8 cellular contexts compared by ENCODE assay signal in the genomic region with DNA sequence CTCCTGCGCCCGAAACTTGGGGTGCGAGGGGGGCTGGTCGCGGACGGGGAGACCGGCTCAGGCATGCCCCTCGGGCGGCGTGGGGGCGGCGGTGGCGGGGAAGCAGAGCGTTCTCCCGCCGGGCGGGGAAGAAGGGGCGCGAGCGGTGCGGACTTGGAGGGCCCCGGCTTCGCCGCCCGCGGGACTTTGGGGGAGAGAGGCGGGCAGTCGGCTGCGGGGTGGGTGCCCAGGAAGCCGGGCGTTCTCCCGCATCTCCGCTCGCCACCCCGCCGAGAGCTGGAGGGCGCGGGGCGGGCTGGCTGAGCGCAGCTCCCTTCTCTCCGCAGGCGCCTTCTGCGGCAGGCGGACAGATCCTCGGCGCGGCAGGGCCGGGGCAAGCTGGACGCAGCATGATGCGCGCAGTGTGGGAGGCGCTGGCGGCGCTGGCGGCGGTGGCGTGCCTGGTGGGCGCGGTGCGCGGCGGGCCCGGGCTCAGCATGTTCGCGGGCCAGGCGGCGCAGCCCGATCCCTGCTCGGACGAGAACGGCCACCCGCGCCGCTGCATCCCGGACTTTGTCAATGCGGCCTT. TPM values are rescaled to one million over a fixed set of nuclear protein-coding genes. Genes with fewer than 3 reads are reported as not detected.
A peak's percentile ranks its signal among the peaks of the same experiment; 100 is the strongest.
DNase-seq lines count a peak whose midpoint lies in the region; ATAC-seq and TF ChIP-seq lines count a peak whose summit lies in the region.

No MANE protein-coding gene starts in this region.

- H2BK120ac ChIP-seq in neuronal stem cell (ENCODE audit: low read depth, low read length) = no peak overlapping the region

- H3K36me3 Mint-ChIP-seq in T-helper 1 cell treated with Interleukin-12 subunit alpha and Interleukin-12 subunit beta and Interleukin-4 antibody, amounts not matched to agents 30 μg/mL and 1 μg/mL, for 36 hours (ENCODE audit: low read depth) = no peaks in the 10 kb centered on the region
- peaks cover 3% of the 10 kb centered on the region; the same call in 1 of the 2 replicates for H3K36me3 Mint-ChIP-seq in WTC11

- CTCF ChIA-PET in WTC11 (lab: Charles Lee) = interaction anchor here (1.1 to 4.4 kb wide), 4 partner anchors 18 to 140 kb away, joined by 3 to 23 read pairs (median 8); no protein-coding TSS in a partner anchor

- peak overlapping the region; percentile 0 for H3K23ac ChIP-seq in neuronal stem cell (ENCODE audit: low read depth, low read length, poor library complexity)

- H4K91ac ChIP-seq in neuronal stem cell (ENCODE audit: low read depth, low read length, poor library complexity) = no peak overlapping the region

- no peak overlapping the region for H3K27ac Mint-ChIP-seq in T-helper 1 cell treated with Interleukin-12 subunit alpha and Interleukin-12 subunit beta and Interleukin-4 antibody, amounts not matched to agents 30 μg/mL and 1 μg/mL, for 36 hours
- H3K27ac Mint-ChIP-seq in WTC11 = no peak overlapping the region

- peak overlapping the region; percentile 52 for H2BK15ac ChIP-seq in neuronal stem cell (ENCODE audit: low read length)

- POLR2A ChIA-PET in WTC11 (lab: Charles Lee) = no interaction called here

- H3K27me3 Mint-ChIP-seq in T-helper 1 cell treated with Interleukin-12 subunit alpha and Interleukin-12 subunit beta and Interleukin-4 antibody, amounts not matched to agents 30 μg/mL and 1 μg/mL, for 36 hours (ENCODE audit: low read depth) = peaks cover 62% of the 10 kb centered on the region
- H3K27me3 Mint-ChIP-seq in WTC11 (ENCODE audit: low read depth) = peaks cover 57% of the 10 kb centered on the region

- peak overlapping the region; percentile 86 for H3K4me3 Mint-ChIP-seq in T-helper 1 cell treated with Interleukin-12 subunit alpha and Interleukin-12 subunit beta and Interleukin-4 antibody, amounts not matched to agents 30 μg/mL and 1 μg/mL, for 36 hours
- H3K4me3 Mint-ChIP-seq in WTC11 = peak overlapping the region; percentile 79

- peaks cover 1 to 7% of the 10 kb centered on the region in 2 donors for H3K9me3 ChIP-seq in neuronal stem cell (replicated peaks in 1 of 2; ENCODE audit: control insufficient read depth in 2 of 2, insufficient read depth in 1 of 2, low read depth in 1 of 2, low read length in 2 of 2)

- H3K4me3 ChIP-seq in fibroblast of pulmonary artery (replicated peaks; ENCODE audit: low read depth, low read length) = peak overlapping the region; percentile 45
- peak overlapping the region; percentile 54 to 81 for H3K4me3 ChIP-seq in neuronal stem cell (ENCODE audit: low read length in 2 of 2)

- peaks cover 26 to 92% (median 50%) of the 10 kb centered on the region in 3 experiments for H3K27me3 ChIP-seq in neuronal stem cell (ENCODE audit: control insufficient read depth in 3 of 3, insufficient read depth in 3 of 3, low read depth in 1 of 3, low read length in 3 of 3)

- ATAC-seq in WTC11 (peak; percentile 14), HG03378 (IDR thresholded peaks at IDR 0.05; ENCODE audit: unreplicated experiment) (no peak), HG03469 (IDR thresholded peaks at IDR 0.05; ENCODE audit: unreplicated experiment) (no peak)

- no peak overlapping the region for H4K8ac ChIP-seq in neuronal stem cell (ENCODE audit: low read depth, low read length)

- peaks cover 6% of the 10 kb centered on the region for H3K79me1 ChIP-seq in neuronal stem cell (ENCODE audit: low read depth, low read length)

- no peak overlapping the region for H3K27ac ChIP-seq in neuronal stem cell (replicated peaks; ENCODE audit: low read length)

- no peaks in the 10 kb centered on the region for H3K9me3 Mint-ChIP-seq in T-helper 1 cell treated with Interleukin-12 subunit alpha and Interleukin-12 subunit beta and Interleukin-4 antibody, amounts not matched to agents 30 μg/mL and 1 μg/mL, for 36 hours
- no peaks in the 10 kb centered on the region for H3K9me3 Mint-ChIP-seq in WTC11

- no CpG with 5 or more reads among the region's 76 CpGs for WGBS in neuronal stem cell (ENCODE audit: extremely low coverage in 2 of 2, insufficient read length in 2 of 2, insufficient replicate concordance in 1 of 2), 2 donors

- H3K4me1 Mint-ChIP-seq in T-helper 1 cell treated with Interleukin-12 subunit alpha and Interleukin-12 subunit beta and Interleukin-4 antibody, amounts not matched to agents 30 μg/mL and 1 μg/mL, for 36 hours (ENCODE audit: low read depth) = peaks cover 6% of the 10 kb centered on the region
- peaks cover 44% of the 10 kb centered on the region for H3K4me1 Mint-ChIP-seq in WTC11

- H3K36me3 ChIP-seq in neuronal stem cell (replicated peaks in 1 of 2; ENCODE audit: control insufficient read depth in 2 of 2, insufficient read depth in 2 of 2, low read length in 2 of 2) = no peaks in the 10 kb centered on the region

- H3K4me2 ChIP-seq in neuronal stem cell (ENCODE audit: insufficient read depth, low read length, poor library complexity, severe bottlenecking) = peak overlapping the region; percentile 96

- no peak overlapping the region for H2BK12ac ChIP-seq in neuronal stem cell (ENCODE audit: low read length)

- H3K18ac ChIP-seq in neuronal stem cell (ENCODE audit: low read length) = peak overlapping the region; percentile 84

- no peak overlapping the region for H2AK5ac ChIP-seq in neuronal stem cell (ENCODE audit: low read depth, low read length)

- H3K4me1 ChIP-seq in neuronal stem cell (ENCODE audit: control insufficient read depth in 2 of 2, insufficient read depth in 1 of 2, low read depth in 1 of 2, low read length in 2 of 2) = peaks cover 7 to 18% of the 10 kb centered on the region in 2 donors

- H3K14ac ChIP-seq in neuronal stem cell (ENCODE audit: low read length) = peak overlapping the region; percentile 73

- TF ChIP-seq CTCF in WTC11 (IDR thresholded peaks at IDR 0.05) (no peak), fibroblast of pulmonary artery (IDR thresholded peaks at IDR 0.05; ENCODE audit: low read length, missing control alignments) (no peak)

- peak overlapping the region; percentile 97 for H2AFZ ChIP-seq in neuronal stem cell (ENCODE audit: low read length)

- DNase-seq in T-helper 1 cell = no peak
- peak; percentile 42 for DNase-seq in WTC11 (ENCODE audit: low spot score)
- peak; percentile 21 for DNase-seq in fibroblast of pulmonary artery (ENCODE audit: low read depth)
- peak; percentile 36 for DNase-seq in neuronal stem cell (ENCODE audit: low spot score)
- no peak for DNase-seq in NCI-H1694 (lab: John Stamatoyannopoulos, UW)

- H3K4ac ChIP-seq in neuronal stem cell (ENCODE audit: low read length) = no peak overlapping the region

- H2BK5ac ChIP-seq in neuronal stem cell (ENCODE audit: low read length) = no peak overlapping the region

- peak overlapping the region; percentile 45 for H3K9ac ChIP-seq in neuronal stem cell (ENCODE audit: low read depth, low read length, poor library complexity)

TF ChIP-seq in WTC11, 78 proteins besides CTCF, POLR2A, EP300 and RAD21 (continues in another document):
- TF ChIP-seq ZNF232 (CRISPR knock-in tag; IDR thresholded peaks at IDR 0.05) = no peak
- no peak for TF ChIP-seq SP1 (CRISPR knock-in tag; conservative IDR thresholded peaks at IDR 0.05)
- no peak for TF ChIP-seq ZNF671 (CRISPR knock-in tag; IDR thresholded peaks at IDR 0.05)
- TF ChIP-seq CREB1 (CRISPR knock-in tag; IDR thresholded peaks at IDR 0.05) = no peak
- TF ChIP-seq MAX (CRISPR knock-in tag; IDR thresholded peaks at IDR 0.05) = 0 out of 2 replicates have a peak, but pooled peaks have one; percentile 4
- peak; percentile 27; the same call in 1 of the 2 replicates for TF ChIP-seq FOXP4 (CRISPR knock-in tag; IDR thresholded peaks at IDR 0.05)
- TF ChIP-seq KAT7 (CRISPR knock-in tag; IDR thresholded peaks at IDR 0.05; ENCODE audit: borderline replicate concordance) = 0 out of 2 replicates have a peak, but pooled peaks have one; percentile 37
- TF ChIP-seq TP53 (CRISPR knock-in tag; IDR thresholded peaks at IDR 0.05) = peak; percentile 19; the same call in 1 of the 2 replicates
- TF ChIP-seq SOX15 (CRISPR knock-in tag; IDR thresholded peaks at IDR 0.05) = no peak
- TF ChIP-seq ZNF263 (CRISPR knock-in tag; IDR thresholded peaks at IDR 0.05; ENCODE audit: low read depth) = no peak
- no peak for TF ChIP-seq ETV6 (CRISPR knock-in tag; IDR thresholded peaks at IDR 0.05)

RNA-seq across cellular contexts. Expression of gene NTN1, which starts 0.8 kb away (rescaled TPM):
- total RNA-seq in WTC11 (2021) = 3.0 to 5.5 TPM (median 3.1 TPM) in 3 replicates
- polyA plus RNA-seq in neuronal stem cell (2013, experiment 1 of 2) = 2.0 TPM
- polyA plus RNA-seq in neuronal stem cell (2013, experiment 2 of 2) = 2.0 TPM

RNA-seq across cellular contexts. Expression of gene PIK3R5, which starts 56.6 kb away (rescaled TPM):
- 5.9 to 7.5 TPM (median 5.9 TPM) in 3 replicates for total RNA-seq in WTC11 (2021)
- polyA plus RNA-seq in neuronal stem cell (2013, experiment 1 of 2) = 1.1 TPM
- 0.89 TPM for polyA plus RNA-seq in neuronal stem cell (2013, experiment 2 of 2)

Comparison
In these comparisons a context has a peak if more than half of its experiments do, and no peak if none do; other contexts are left out.
1. DNase-seq: peak in WTC11 (single experiment), fibroblast of pulmonary artery (single experiment) and neuronal stem cell (single experiment); none in T-helper 1 cell (0 of 5) and NCI-H1694 (single experiment).